ENCODE assay signal across 2 cellular contexts in genomic region chr19:47663911-47664771, GRCh38.
A peak's percentile ranks its signal among the peaks of the same experiment; 100 is the strongest.
TF ChIP-seq lines count a peak whose summit lies in the region.

No MANE protein-coding gene starts in this region.

TF ChIP-seq in IMR-90, 13 proteins besides CTCF, POLR2A, EP300 and RAD21 (continued from another document):
- TF ChIP-seq, protein P1, sequence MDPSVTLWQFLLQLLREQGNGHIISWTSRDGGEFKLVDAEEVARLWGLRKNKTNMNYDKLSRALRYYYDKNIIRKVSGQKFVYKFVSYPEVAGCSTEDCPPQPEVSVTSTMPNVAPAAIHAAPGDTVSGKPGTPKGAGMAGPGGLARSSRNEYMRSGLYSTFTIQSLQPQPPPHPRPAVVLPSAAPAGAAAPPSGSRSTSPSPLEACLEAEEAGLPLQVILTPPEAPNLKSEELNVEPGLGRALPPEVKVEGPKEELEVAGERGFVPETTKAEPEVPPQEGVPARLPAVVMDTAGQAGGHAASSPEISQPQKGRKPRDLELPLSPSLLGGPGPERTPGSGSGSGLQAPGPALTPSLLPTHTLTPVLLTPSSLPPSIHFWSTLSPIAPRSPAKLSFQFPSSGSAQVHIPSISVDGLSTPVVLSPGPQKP (IDR thresholded peaks at IDR 0.05; ENCODE audit: borderline replicate concordance, low read depth, low read length) = no peak
- TF ChIP-seq FOS (IDR thresholded peaks at IDR 0.05; ENCODE audit: low read depth, low read length) = peak; percentile 23; the same call in 1 of the 2 replicates
- peak; percentile 95 for TF ChIP-seq NFE2L2 (IDR thresholded peaks at IDR 0.05; ENCODE audit: low read depth, low read length)
- TF ChIP-seq RFX5 (IDR thresholded peaks at IDR 0.05; ENCODE audit: low read depth, low read length) = peak; percentile 91
- no peak for TF ChIP-seq BHLHE40 (IDR thresholded peaks at IDR 0.05; ENCODE audit: low read depth, low read length)
- no peak for TF ChIP-seq SMC3 (IDR thresholded peaks at IDR 0.05; ENCODE audit: low read depth, low read length)
- TF ChIP-seq CHD1 (IDR thresholded peaks at IDR 0.05; ENCODE audit: low read depth, low read length) = no peak; the same call in 1 of the 2 replicates
- TF ChIP-seq MXI1 (IDR thresholded peaks at IDR 0.05; ENCODE audit: borderline replicate concordance, low read depth, low read length) = no peak
- peak; percentile 99 for TF ChIP-seq CEBPB (IDR thresholded peaks at IDR 0.05; ENCODE audit: low read depth, low read length)
- TF ChIP-seq USF2 (IDR thresholded peaks at IDR 0.05; ENCODE audit: low read depth, low read length) = no peak

TF ChIP-seq in liver, 16 proteins besides CTCF, POLR2A, EP300 and RAD21 (continued from another document):
- TF ChIP-seq, protein P2, sequence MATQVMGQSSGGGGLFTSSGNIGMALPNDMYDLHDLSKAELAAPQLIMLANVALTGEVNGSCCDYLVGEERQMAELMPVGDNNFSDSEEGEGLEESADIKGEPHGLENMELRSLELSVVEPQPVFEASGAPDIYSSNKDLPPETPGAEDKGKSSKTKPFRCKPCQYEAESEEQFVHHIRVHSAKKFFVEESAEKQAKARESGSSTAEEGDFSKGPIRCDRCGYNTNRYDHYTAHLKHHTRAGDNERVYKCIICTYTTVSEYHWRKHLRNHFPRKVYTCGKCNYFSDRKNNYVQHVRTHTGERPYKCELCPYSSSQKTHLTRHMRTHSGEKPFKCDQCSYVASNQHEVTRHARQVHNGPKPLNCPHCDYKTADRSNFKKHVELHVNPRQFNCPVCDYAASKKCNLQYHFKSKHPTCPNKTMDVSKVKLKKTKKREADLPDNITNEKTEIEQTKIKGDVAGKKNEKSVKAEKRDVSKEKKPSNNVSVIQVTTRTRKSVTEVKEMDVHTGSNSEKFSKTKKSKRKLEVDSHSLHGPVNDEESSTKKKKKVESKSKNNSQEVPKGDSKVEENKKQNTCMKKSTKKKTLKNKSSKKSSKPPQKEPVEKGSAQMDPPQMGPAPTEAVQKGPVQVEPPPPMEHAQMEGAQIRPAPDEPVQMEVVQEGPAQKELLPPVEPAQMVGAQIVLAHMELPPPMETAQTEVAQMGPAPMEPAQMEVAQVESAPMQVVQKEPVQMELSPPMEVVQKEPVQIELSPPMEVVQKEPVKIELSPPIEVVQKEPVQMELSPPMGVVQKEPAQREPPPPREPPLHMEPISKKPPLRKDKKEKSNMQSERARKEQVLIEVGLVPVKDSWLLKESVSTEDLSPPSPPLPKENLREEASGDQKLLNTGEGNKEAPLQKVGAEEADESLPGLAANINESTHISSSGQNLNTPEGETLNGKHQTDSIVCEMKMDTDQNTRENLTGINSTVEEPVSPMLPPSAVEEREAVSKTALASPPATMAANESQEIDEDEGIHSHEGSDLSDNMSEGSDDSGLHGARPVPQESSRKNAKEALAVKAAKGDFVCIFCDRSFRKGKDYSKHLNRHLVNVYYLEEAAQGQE (IDR thresholded peaks at IDR 0.05) = peak; percentile 75
- TF ChIP-seq ATF3 (IDR thresholded peaks at IDR 0.05) (peak; percentile 93), HNF4G (IDR thresholded peaks at IDR 0.05) (peak; percentile 65), RXRA (IDR thresholded peaks at IDR 0.05) (peak; percentile 93 to 96), ZBTB33 (IDR thresholded peaks at IDR 0.05) (peak; percentile 87), GABPA (IDR thresholded peaks at IDR 0.05 in 1 of 2, conservative IDR thresholded peaks at IDR 0.05 in 1 of 2) (peak in 1 of 2 donors; percentile 60), MAX (IDR thresholded peaks at IDR 0.05) (peak; percentile 51), YY1 (IDR thresholded peaks at IDR 0.05) (peak; percentile 82), TAF1 (conservative IDR thresholded peaks at IDR 0.05) (no peak), FOXA2 (IDR thresholded peaks at IDR 0.05) (no peak), EGR1 (IDR thresholded peaks at IDR 0.05; ENCODE audit: low read depth in 2 of 2) (peak in 1 of 2 donors; percentile 80)
